Comparison of ENCODE assay signal across 19 cellular contexts in the genomic region with DNA sequence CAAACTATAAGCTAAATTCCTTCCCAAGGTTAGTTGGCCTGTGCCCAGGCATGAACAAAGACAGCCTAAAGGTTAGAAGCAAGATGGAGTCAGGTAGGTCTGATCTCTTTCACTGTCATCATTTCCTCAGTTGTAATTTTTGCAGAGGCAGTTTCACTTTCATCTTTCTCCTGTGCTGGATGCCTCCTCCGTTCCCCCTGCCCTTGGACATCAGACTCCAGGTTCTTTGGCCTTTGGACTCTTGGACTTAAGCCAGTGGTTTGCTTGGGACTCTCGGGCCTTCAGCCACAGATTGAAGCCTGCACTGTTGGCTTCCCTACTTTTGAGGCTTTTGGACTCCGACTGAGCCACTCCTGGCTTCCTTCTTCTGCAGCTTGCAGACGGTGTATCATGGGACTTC. TPM values are rescaled to one million over a fixed set of nuclear protein-coding genes. Genes with fewer than 3 reads are reported as not detected.
"Had no signal": no experiment of that assay in that cellular context is flagged by ENCODE, and none has a peak within 500 bp of the region (broad histone marks: within the 10 kb centered on the region; RNA-seq: fewer than 3 reads in every experiment).

No MANE protein-coding gene starts in this region.

RNA-seq across cellular contexts. Expression of gene CRYAA, which starts 52.9 kb away (rescaled TPM):
- total RNA-seq: activated naive CD4-positive, alpha-beta T cell treated with anti-CD3 and anti-CD28 coated beads for 36 hours; activated naive CD4-positive, alpha-beta T cell treated with anti-CD3 and anti-CD28 coated beads, Interleukin-2, amount 50 U/mL, for 72 hours; activated naive CD8-positive, alpha-beta T cell treated with anti-CD3 and anti-CD28 coated beads for 36 hours; activated naive CD8-positive, alpha-beta T cell treated with anti-CD3 and anti-CD28 coated beads, Interleukin-2, amount 10 ng/mL, durations not matched to agents 7 days and 5 days; activated T-cell treated with anti-CD3 and anti-CD28 coated beads, Interleukin-2, amount 50 U/mL, for 4 hours; activated T-cell treated with anti-CD3 and anti-CD28 coated beads, Interleukin-2, amount 50 U/mL, for 72 hours; activated T-helper 1 cell treated with anti-CD3 and anti-CD28 coated beads, Interleukin-12 subunit alpha, Interleukin-12 subunit beta, Interleukin-2, Interleukin-4 antibody, amounts not matched to agents 30 ng/mL and 10 ng/mL and 1 ng/mL, durations not matched to agents 14 hours and 24 hours and 36 hours; activated T-helper 17 cell treated with anti-CD3 and anti-CD28 coated beads, Interleukin-2, amount 50 U/mL, for 72 hours; activated T-helper 2 cell treated with anti-CD3 and anti-CD28 coated beads, Interferon-gamma antibody, Interleukin-2, Interleukin-4, amounts not matched to agents 10 μg/mL and 5 μg/mL and 100 μg/mL, durations not matched to agents 14 hours and 24 hours and 36 hours; adrenal gland; aorta; ascending aorta; astrocyte; breast epithelium; bronchial epithelial cell; cardiac muscle cell; cardiac septum; cerebellum; chondrocyte had no signal
